ENCODE assay signal across 9 cellular contexts in the genomic region with DNA sequence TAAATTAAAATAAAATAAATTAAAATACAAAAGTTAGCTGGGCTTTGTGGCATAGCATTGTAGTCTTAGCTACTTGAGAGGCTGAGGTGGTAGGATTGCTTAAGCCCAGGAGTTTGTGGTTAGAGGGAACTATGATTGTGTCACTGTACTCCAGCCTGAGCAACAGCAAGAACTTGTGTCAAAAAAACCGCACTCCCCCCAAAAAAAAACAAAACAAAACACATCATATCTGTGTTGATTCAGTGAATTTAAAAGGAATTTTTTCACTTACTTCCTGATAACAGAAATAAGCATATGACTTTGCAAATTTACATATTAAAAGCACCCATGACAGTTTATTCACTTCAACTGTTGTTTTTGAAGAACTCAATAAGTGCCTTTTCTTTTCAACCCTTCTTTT.
DNase-seq lines count a peak whose midpoint lies in the region; ATAC-seq, FAIRE-seq and TF ChIP-seq lines count a peak whose summit lies in the region.
"Had no signal": no experiment of that assay in that cellular context is flagged by ENCODE, and none has a peak within 500 bp of the region (broad histone marks: within the 10 kb centered on the region; RNA-seq: fewer than 3 reads in every experiment).

No MANE protein-coding gene starts in this region.

- no peak overlapping the region for H3K4me3 ChIP-seq in AG10803 (ENCODE audit: low read length)
- no peak overlapping the region for H3K4me3 ChIP-seq in keratinocyte (ENCODE audit: control insufficient read depth in 2 of 3, extremely low read depth in 1 of 3, insufficient read depth in 2 of 3, low read depth in 1 of 3, low read length in 3 of 3)
- no peak overlapping the region for H3K4me3 ChIP-seq in stomach

- H3K36me3 ChIP-seq in keratinocyte (ENCODE audit: control insufficient read depth in 2 of 2, extremely low read depth in 1 of 2, insufficient read depth in 2 of 2, low read length in 2 of 2) (no peaks in the 10 kb centered on the region), stomach (no peaks in the 10 kb centered on the region)

- no peak overlapping the region for H3K4me2 ChIP-seq in keratinocyte (ENCODE audit: control insufficient read depth, extremely low read depth, insufficient read depth, low read depth, low read length)

- H3K9me1 ChIP-seq in keratinocyte (ENCODE audit: control insufficient read depth, extremely low read depth, insufficient read depth, low read length): no peaks in the 10 kb centered on the region

- H3K4me1 ChIP-seq in keratinocyte (ENCODE audit: control insufficient read depth, extremely low read depth, insufficient read depth, low read length): peaks cover 47% of the 10 kb centered on the region
- peaks cover 0 to 39% (median 13%) of the 10 kb centered on the region in 4 donors for H3K4me1 ChIP-seq in stomach

- intact Hi-C loops in activated CD8-positive, alpha-beta T cell treated with anti-CD3 and anti-CD28 coated beads for 36 hours (cut with micrococcal nuclease): loop anchor here (5.0 kb wide), 1 partner anchor 175 kb away; no protein-coding TSS in a partner anchor
- intact Hi-C loops in stomach (cut with DNase I; ENCODE audit: low total_unique reads): no loop called here

- TF ChIP-seq CTCF in AG10803 (conservative IDR thresholded peaks at IDR 0.05; ENCODE audit: low read length) (no peak), keratinocyte (optimal IDR thresholded peaks at IDR 0.05 in 1 of 3, IDR thresholded peaks at IDR 0.05 in 1 of 3, conservative IDR thresholded peaks at IDR 0.05 in 1 of 3; ENCODE audit: extremely low read depth in 1 of 3, insufficient read depth in 2 of 3, low read length in 3 of 3) (no peak), stomach (IDR thresholded peaks at IDR 0.05) (no peak)
- no peak for TF ChIP-seq CTCF in activated CD8-positive, alpha-beta T cell treated with anti-CD3 and anti-CD28 coated beads for 36 hours (IDR thresholded peaks at IDR 0.05)

- peaks cover 66% of the 10 kb centered on the region for H3K4me1 Mint-ChIP-seq in activated CD8-positive, alpha-beta T cell treated with anti-CD3 and anti-CD28 coated beads for 36 hours (ENCODE audit: low read depth)

- DNase-seq in AG10803 (ENCODE audit: low read depth) (peak; percentile 83), HT1080 (ENCODE audit: low read depth) (peak; percentile 80), keratinocyte (ENCODE audit: low read depth, low spot score) (no peak), activated T-cell treated with anti-CD3 and anti-CD28 coated beads for 4 hours (no peak), stomach (no peak)
- no peak for DNase-seq in activated CD8-positive, alpha-beta T cell treated with anti-CD3 and anti-CD28 coated beads for 36 hours
- DNase-seq: NCI-H774 had no signal

- H3K9ac ChIP-seq in keratinocyte (ENCODE audit: control insufficient read depth, extremely low read depth, insufficient read depth, low read length): no peak overlapping the region

- H3K9me3 Mint-ChIP-seq in activated CD8-positive, alpha-beta T cell treated with anti-CD3 and anti-CD28 coated beads for 36 hours: no peaks in the 10 kb centered on the region

- H3K27ac ChIP-seq in keratinocyte (ENCODE audit: control insufficient read depth, insufficient read depth, low read length) (peak overlapping the region; percentile 78), stomach (peak overlapping the region in 2 of 5 donors; percentile 70 to 78)

- ATAC-seq in activated CD8-positive, alpha-beta T cell treated with anti-CD3 and anti-CD28 coated beads for 36 hours: no peak
- no peak for ATAC-seq in GM19035 (IDR thresholded peaks at IDR 0.05; ENCODE audit: unreplicated experiment)
- no peak for ATAC-seq in GM21825 (IDR thresholded peaks at IDR 0.05; ENCODE audit: unreplicated experiment)

- 18 to 55% (median 39%) methylated on average over 1 of the region's 1 CpG for WGBS in stomach, 5 donors

- POLR2A ChIA-PET in activated CD8-positive, alpha-beta T cell treated with anti-CD3 and anti-CD28 coated beads for 36 hours (lab: Charles Lee): interaction anchor here (0.9 to 3.4 kb wide), 9 partner anchors 9 to 124 kb away, joined by 3 to 16 read pairs (median 3); no protein-coding TSS in a partner anchor

- H2AFZ ChIP-seq in keratinocyte (ENCODE audit: control insufficient read depth, low read length): no peak overlapping the region

- dilution Hi-C loops in keratinocyte (cut with MboI; ENCODE audit: extremely low pct_ligation_motif_present, low sequenced_read_pairs): no loop called here

- no peak for TF ChIP-seq EP300 in stomach (IDR thresholded peaks at IDR 0.05)

- TF ChIP-seq POLR2A in stomach (IDR thresholded peaks at IDR 0.05): no peak

- H3K27me3 Mint-ChIP-seq in activated CD8-positive, alpha-beta T cell treated with anti-CD3 and anti-CD28 coated beads for 36 hours: no peaks in the 10 kb centered on the region

- no peaks in the 10 kb centered on the region for H3K9me3 ChIP-seq in keratinocyte (ENCODE audit: control insufficient read depth, low read depth, low read length)
- H3K9me3 ChIP-seq in stomach: no peaks in the 10 kb centered on the region

- no peak for FAIRE-seq in keratinocyte (lab: Jason Lieb, UNC)

- H3K27me3 ChIP-seq in keratinocyte (ENCODE audit: control insufficient read depth, extremely low read depth, insufficient read depth, low read length): no peaks in the 10 kb centered on the region
- no peaks in the 10 kb centered on the region for H3K27me3 ChIP-seq in stomach

- CTCF ChIA-PET in activated CD8-positive, alpha-beta T cell treated with anti-CD3 and anti-CD28 coated beads for 36 hours (lab: Charles Lee): interaction anchor here (0.7 to 1.2 kb wide), 3 partner anchors 8 to 157 kb away, joined by 3 to 9 read pairs (median 5); no protein-coding TSS in a partner anchor

- H3K79me2 ChIP-seq in keratinocyte (ENCODE audit: control insufficient read depth, insufficient read depth, low read length): no peaks in the 10 kb centered on the region

- H3K4me3 Mint-ChIP-seq in activated CD8-positive, alpha-beta T cell treated with anti-CD3 and anti-CD28 coated beads for 36 hours: no peak overlapping the region

- peak overlapping the region; percentile 97 for H3K27ac Mint-ChIP-seq in activated CD8-positive, alpha-beta T cell treated with anti-CD3 and anti-CD28 coated beads for 36 hours

- no peaks in the 10 kb centered on the region for H4K20me1 ChIP-seq in keratinocyte (ENCODE audit: control insufficient read depth, extremely low read depth, insufficient read depth, low read length)

- no peaks in the 10 kb centered on the region for H3K36me3 Mint-ChIP-seq in activated CD8-positive, alpha-beta T cell treated with anti-CD3 and anti-CD28 coated beads for 36 hours (ENCODE audit: low read depth)

Comparison
In these comparisons a context has a peak if more than half of its experiments do, and no peak if none do; other contexts are left out.
1. DNase-seq: peak in AG10803 (single experiment) and HT1080 (single experiment); none in activated CD8-positive, alpha-beta T cell treated with anti-CD3 and anti-CD28 coated beads for 36 hours (single experiment), keratinocyte (single experiment), activated T-cell treated with anti-CD3 and anti-CD28 coated beads for 4 hours (single experiment) and stomach (single experiment).